Comparison of ENCODE assay signal across 25 cellular contexts in the genomic region with DNA sequence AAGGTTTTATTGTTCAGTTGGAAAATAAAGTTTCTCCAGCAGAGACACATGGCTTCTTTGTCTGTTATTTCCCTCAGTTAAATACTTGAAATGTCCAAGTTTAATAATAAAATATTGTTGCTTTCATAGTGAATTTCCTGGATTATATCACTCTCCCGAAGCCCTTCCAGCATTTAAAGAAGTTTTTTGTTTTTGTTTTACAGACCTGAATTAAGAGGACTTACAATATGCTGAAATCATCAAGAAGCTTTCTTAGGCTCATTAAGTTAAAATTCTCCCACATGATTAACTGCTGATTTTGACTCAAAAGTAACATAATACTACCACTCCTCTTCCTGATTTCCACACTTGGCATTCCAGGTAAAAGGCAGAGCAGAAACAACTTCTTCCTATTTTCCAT.
"Had no signal": no experiment of that assay in that cellular context is flagged by ENCODE, and none has a peak within 500 bp of the region (broad histone marks: within the 10 kb centered on the region; RNA-seq: fewer than 3 reads in every experiment).

No MANE protein-coding gene starts in this region.

- H3K4me1 ChIP-seq: neural progenitor cell, prostate gland, testis had no signal

- H3K4me2 ChIP-seq: neural progenitor cell had no signal

- H2AFZ ChIP-seq: neural progenitor cell had no signal

- H3K27ac Mint-ChIP-seq: endodermal cell; neural progenitor cell; stimulated activated memory B cell treated with anti-CD40 and anti-IgM and Interleukin-4, amounts not matched to agents 10 μg/mL and 1 μg/mL and 100 μg/mL, for 72 hours; stimulated activated naive CD8-positive, alpha-beta T cell treated with anti-CD3 and anti-CD28 coated beads, Interleukin-15, Interleukin-2, amounts not matched to agents 100 ng/mL and 50 ng/mL, for 24 hours had no signal

- H3K27ac ChIP-seq: coronary artery, heart left ventricle, neural progenitor cell, ovary, prostate gland, spleen, testis, tibial nerve, upper lobe of right lung, vagina had no signal

- H3K4me3 Mint-ChIP-seq: endodermal cell; naive thymus-derived CD8-positive, alpha-beta T cell; neural progenitor cell; stimulated activated memory B cell treated with anti-CD40 and anti-IgM and Interleukin-4, amounts not matched to agents 10 μg/mL and 1 μg/mL and 100 μg/mL, for 72 hours; stimulated activated naive CD8-positive, alpha-beta T cell treated with anti-CD3 and anti-CD28 coated beads, Interleukin-15, Interleukin-2, amounts not matched to agents 100 ng/mL and 50 ng/mL, for 24 hours had no signal

- ATAC-seq: heart left ventricle; left lobe of liver; mucosa of descending colon; naive thymus-derived CD8-positive, alpha-beta T cell; sciatic nerve; stimulated activated memory B cell treated with anti-CD40 and anti-IgM and Interleukin-4, amounts not matched to agents 10 μg/mL and 1 μg/mL and 100 μg/mL, for 72 hours; upper lobe of right lung had no signal

- H3K27me3 Mint-ChIP-seq: naive thymus-derived CD8-positive, alpha-beta T cell; stimulated activated memory B cell treated with anti-CD40 and anti-IgM and Interleukin-4, amounts not matched to agents 10 μg/mL and 1 μg/mL and 100 μg/mL, for 72 hours; stimulated activated naive CD8-positive, alpha-beta T cell treated with anti-CD3 and anti-CD28 coated beads, Interleukin-15, Interleukin-2, amounts not matched to agents 100 ng/mL and 50 ng/mL, for 24 hours had no signal

- H3K27me3 ChIP-seq: heart left ventricle, neural progenitor cell, ovary, spleen, testis, tibial nerve, upper lobe of right lung, vagina had no signal

- H3K4me3 ChIP-seq: coronary artery, heart left ventricle, mucosa of descending colon, neural progenitor cell, ovary, prostate gland, spleen, testis, tibial nerve, upper lobe of right lung, vagina had no signal

- H3K4me1 Mint-ChIP-seq: endodermal cell had no signal

- H3K36me3 ChIP-seq: heart left ventricle, neural progenitor cell, ovary, prostate gland, upper lobe of right lung, vagina had no signal

- DNase-seq: effector CD4-positive, alpha-beta T cell; endodermal cell; heart left ventricle; hippocampal formation; mammary epithelial cell; mucosa of descending colon; naive thymus-derived CD8-positive, alpha-beta T cell; nucleus accumbens; ovary; retina; spleen; stimulated activated CD4-positive, alpha-beta T cell treated with anti-CD3 and anti-CD28 coated beads, Interleukin-15, amount 100 ng/mL, for 24 hours; stimulated activated CD4-positive, alpha-beta T cell treated with anti-CD3 and anti-CD28 coated beads, Interleukin-1b, Interleukin-23, amount 100 ng/mL, for 48 hours; stimulated activated CD4-positive, alpha-beta T cell treated with anti-CD3 and anti-CD28 coated beads, Interleukin-4, amount 100 ng/mL, for 24 hours; testis; upper lobe of right lung had no signal
